1 cellular context compared by ENCODE assay signal in the genomic region with DNA sequence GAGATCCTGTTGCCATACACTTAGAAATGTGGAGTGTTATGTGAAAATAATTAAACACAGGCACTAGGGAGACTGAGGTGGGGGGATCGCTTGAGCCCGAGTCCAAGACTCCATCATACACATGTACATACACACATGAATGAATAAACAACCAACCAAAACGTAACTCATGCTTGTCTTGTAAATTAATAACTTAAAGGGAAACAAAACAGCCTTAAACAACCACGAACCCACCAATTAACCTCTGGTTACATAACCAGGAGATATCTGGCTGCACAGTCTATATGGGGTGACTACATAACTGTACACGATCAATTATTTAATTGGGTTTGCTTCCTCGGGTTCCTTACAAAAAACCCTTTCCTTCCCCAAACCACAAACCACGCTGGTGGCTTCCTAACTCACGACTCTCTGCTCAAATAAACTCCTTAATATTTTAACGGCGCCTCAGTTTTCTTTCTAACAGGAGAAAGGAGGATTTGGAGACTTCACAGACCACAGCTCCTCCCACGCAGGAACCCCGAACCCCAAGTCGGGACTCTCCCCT.
TF ChIP-seq lines count a peak whose summit lies in the region.

No MANE protein-coding gene starts in this region.

TF ChIP-seq in IMR-90, 13 proteins besides CTCF, POLR2A, EP300 and RAD21:
- no peak for TF ChIP-seq RCOR1 (IDR thresholded peaks at IDR 0.05; ENCODE audit: insufficient replicate concordance, low read length)
- TF ChIP-seq MAZ (IDR thresholded peaks at IDR 0.05; ENCODE audit: borderline replicate concordance, low read depth, low read length) = no peak
- TF ChIP-seq SMC3 (IDR thresholded peaks at IDR 0.05; ENCODE audit: low read depth, low read length) = no peak
- no peak for TF ChIP-seq MAFK (IDR thresholded peaks at IDR 0.05; ENCODE audit: low read depth, low read length)
- no peak for TF ChIP-seq CEBPB (IDR thresholded peaks at IDR 0.05; ENCODE audit: low read depth, low read length)
- TF ChIP-seq FOS (IDR thresholded peaks at IDR 0.05; ENCODE audit: low read depth, low read length) = no peak
- TF ChIP-seq BHLHE40 (IDR thresholded peaks at IDR 0.05; ENCODE audit: low read depth, low read length) = no peak
- no peak for TF ChIP-seq MXI1 (IDR thresholded peaks at IDR 0.05; ENCODE audit: borderline replicate concordance, low read depth, low read length)
- TF ChIP-seq, protein P1, sequence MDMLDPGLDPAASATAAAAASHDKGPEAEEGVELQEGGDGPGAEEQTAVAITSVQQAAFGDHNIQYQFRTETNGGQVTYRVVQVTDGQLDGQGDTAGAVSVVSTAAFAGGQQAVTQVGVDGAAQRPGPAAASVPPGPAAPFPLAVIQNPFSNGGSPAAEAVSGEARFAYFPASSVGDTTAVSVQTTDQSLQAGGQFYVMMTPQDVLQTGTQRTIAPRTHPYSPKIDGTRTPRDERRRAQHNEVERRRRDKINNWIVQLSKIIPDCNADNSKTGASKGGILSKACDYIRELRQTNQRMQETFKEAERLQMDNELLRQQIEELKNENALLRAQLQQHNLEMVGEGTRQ (IDR thresholded peaks at IDR 0.05; ENCODE audit: low read depth, low read length) = no peak
- no peak for TF ChIP-seq NFE2L2 (IDR thresholded peaks at IDR 0.05; ENCODE audit: low read depth, low read length)
- TF ChIP-seq, protein P2, sequence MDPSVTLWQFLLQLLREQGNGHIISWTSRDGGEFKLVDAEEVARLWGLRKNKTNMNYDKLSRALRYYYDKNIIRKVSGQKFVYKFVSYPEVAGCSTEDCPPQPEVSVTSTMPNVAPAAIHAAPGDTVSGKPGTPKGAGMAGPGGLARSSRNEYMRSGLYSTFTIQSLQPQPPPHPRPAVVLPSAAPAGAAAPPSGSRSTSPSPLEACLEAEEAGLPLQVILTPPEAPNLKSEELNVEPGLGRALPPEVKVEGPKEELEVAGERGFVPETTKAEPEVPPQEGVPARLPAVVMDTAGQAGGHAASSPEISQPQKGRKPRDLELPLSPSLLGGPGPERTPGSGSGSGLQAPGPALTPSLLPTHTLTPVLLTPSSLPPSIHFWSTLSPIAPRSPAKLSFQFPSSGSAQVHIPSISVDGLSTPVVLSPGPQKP (IDR thresholded peaks at IDR 0.05; ENCODE audit: borderline replicate concordance, low read depth, low read length) = no peak
- TF ChIP-seq CHD1 (IDR thresholded peaks at IDR 0.05; ENCODE audit: low read depth, low read length) = no peak
- no peak for TF ChIP-seq RFX5 (IDR thresholded peaks at IDR 0.05; ENCODE audit: low read depth, low read length)
